10 cellular contexts compared by ENCODE assay signal in the genomic region with DNA sequence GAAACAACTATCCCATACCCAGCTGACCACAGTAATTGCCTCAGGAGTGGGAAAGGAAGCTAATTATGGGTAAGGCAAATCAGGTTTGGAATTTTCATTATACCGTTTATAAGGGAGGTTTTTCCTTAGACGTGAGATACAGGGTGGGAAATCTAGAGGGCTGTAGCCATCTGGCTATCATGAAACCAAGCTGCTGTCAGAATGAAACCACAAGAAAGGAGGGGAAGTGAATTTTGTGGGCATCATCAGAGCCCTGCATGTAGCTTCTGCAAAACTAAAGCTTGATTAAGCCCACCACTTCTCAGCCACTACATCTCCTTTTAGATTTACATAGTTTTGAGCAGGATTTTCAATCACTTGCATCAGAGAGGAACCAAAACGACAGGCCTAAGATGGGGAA.
DNase-seq lines count a peak whose midpoint lies in the region; ATAC-seq and TF ChIP-seq lines count a peak whose summit lies in the region.
"Had no signal": no experiment of that assay in that cellular context is flagged by ENCODE, and none has a peak within 500 bp of the region (broad histone marks: within the 10 kb centered on the region; RNA-seq: fewer than 3 reads in every experiment).

No MANE protein-coding gene starts in this region.

- peak; percentile 49 for ATAC-seq in Right ventricle myocardium superior (ENCODE audit: poor library complexity)
- peak; percentile 75 for ATAC-seq in HG02870 (IDR thresholded peaks at IDR 0.05; ENCODE audit: unreplicated experiment)
- ATAC-seq in upper lobe of right lung = peak; percentile 64
- ATAC-seq: T-helper 17 cell had no signal

- no peak overlapping the region for H3K4me3 ChIP-seq in upper lobe of right lung

- intact Hi-C loops in Right ventricle myocardium superior (cut with DNase I) = no loop called here
- intact Hi-C loops in cardiac septum (cut with DNase I) = no loop called here
- intact Hi-C loops in upper lobe of right lung (cut with DNase I) = no loop called here

- H3K27me3 ChIP-seq in upper lobe of right lung = no peaks in the 10 kb centered on the region

- no peaks in the 10 kb centered on the region for H3K36me3 ChIP-seq in upper lobe of right lung

- no peaks in the 10 kb centered on the region for H3K4me1 ChIP-seq in upper lobe of right lung

- no peaks in the 10 kb centered on the region for H3K9me3 ChIP-seq in upper lobe of right lung

- TF ChIP-seq CTCF in upper lobe of right lung (IDR thresholded peaks at IDR 0.05) = no peak

- no peak for DNase-seq in Right ventricle myocardium superior
- DNase-seq in cardiac septum (ENCODE audit: low spot score) = no peak
- peak; percentile 81 for DNase-seq in NCI-H82 (lab: John Stamatoyannopoulos, UW)
- no peak for DNase-seq in upper lobe of right lung
- no peak for DNase-seq in NCI-H1417 treated with DMSO at 0.1 percent for 48 hours (lab: John Stamatoyannopoulos, UW)
- no peak for DNase-seq in inferior parietal cortex (ENCODE audit: extremely low spot score)
- DNase-seq in hypothalamus (lab: John Stamatoyannopoulos, UW) = no peak
- DNase-seq: naive B cell, T-helper 17 cell had no signal

- H3K27ac ChIP-seq in upper lobe of right lung = no peak overlapping the region
